Comparison of ENCODE assay signal across 10 cellular contexts in the genomic region with DNA sequence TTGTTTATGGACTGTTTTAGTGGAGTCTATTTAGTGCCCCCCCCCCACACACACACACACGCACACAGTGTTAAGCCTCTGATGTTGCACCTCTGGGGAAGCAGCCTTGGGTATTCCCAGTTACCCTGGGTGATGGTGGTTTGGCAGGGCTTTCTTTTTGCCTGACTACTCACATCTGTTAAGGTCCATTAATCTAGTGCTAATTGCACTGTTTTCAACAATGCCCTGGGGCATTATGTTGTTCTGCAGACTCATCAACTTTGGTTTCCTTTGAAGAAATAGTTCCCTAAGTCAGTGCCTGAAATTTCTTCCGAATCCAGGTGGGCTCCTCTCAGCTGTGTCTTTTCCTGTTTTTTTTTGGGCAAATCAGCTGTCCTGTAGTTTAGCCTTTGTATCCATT. TPM values are rescaled to one million over a fixed set of nuclear protein-coding genes. Genes with fewer than 3 reads are reported as not detected.
DNase-seq lines count a peak whose midpoint lies in the region; ATAC-seq and TF ChIP-seq lines count a peak whose summit lies in the region.
"Had no signal": no experiment of that assay in that cellular context is flagged by ENCODE, and none has a peak within 500 bp of the region (broad histone marks: within the 10 kb centered on the region; RNA-seq: fewer than 3 reads in every experiment).

No MANE protein-coding gene starts in this region.

- no peak overlapping the region for H3K27ac ChIP-seq in RWPE1
- H3K27ac ChIP-seq: 22Rv1 had no signal

- CTCF ChIA-PET in RWPE1 (lab: Yijun Ruan, JAX): no interaction called here
- CTCF ChIA-PET in T-cell (lab: Charles Lee): no interaction called here

- TF ChIP-seq CTCF in RWPE1 (conservative IDR thresholded peaks at IDR 0.05; ENCODE audit: low read depth) (no peak), retinal pigment epithelial cell (conservative IDR thresholded peaks at IDR 0.05; ENCODE audit: low read depth, low read length) (no peak)

- peaks cover 6 to 20% (median 15%) of the 10 kb centered on the region in 3 donors for H3K9me3 Mint-ChIP-seq in T-cell

- H3K4me1 Mint-ChIP-seq in T-cell: peaks cover 21 to 37% (median 24%) of the 10 kb centered on the region in 3 donors

- H3K4me3 ChIP-seq in retinal pigment epithelial cell (ENCODE audit: low read length): no peak overlapping the region

- no peak overlapping the region for H3K27ac Mint-ChIP-seq in T-cell

- H3K27me3 Mint-ChIP-seq in T-cell: no peaks in the 10 kb centered on the region

- DNase-seq in NCI-H146 (lab: John Stamatoyannopoulos, UW) (peak; percentile 54), NCI-H146 treated with DMSO at 0.1 percent for 48 hours (lab: John Stamatoyannopoulos, UW; ENCODE audit: unreplicated experiment) (no peak), RWPE1 (ENCODE audit: low spot score) (peak; percentile 6), retinal pigment epithelial cell (ENCODE audit: low read depth) (peak; percentile 20), C1 segment of cervical spinal cord (lab: John Stamatoyannopoulos, UW) (no peak), T-cell (no peak)
- no peak for DNase-seq in central memory CD4-positive, alpha-beta T cell
- DNase-seq: caudate nucleus had no signal

- H3K4me3 Mint-ChIP-seq in T-cell: no peak overlapping the region

- POLR2A ChIA-PET in RWPE1 (lab: Yijun Ruan, JAX; ENCODE audit: low non-redundant PET) (no interaction called here), T-cell (lab: Charles Lee) (no interaction called here)

- ATAC-seq in HG02884 (IDR thresholded peaks at IDR 0.05; ENCODE audit: unreplicated experiment): peak; percentile 78
- no peak for ATAC-seq in T-cell (replicated peaks in 1 of 4)

- peaks cover 43% of the 10 kb centered on the region for H3K36me3 Mint-ChIP-seq in T-cell

RNA-seq across cellular contexts. Expression of gene SPOPL, which starts 34.7 kb away (rescaled TPM):
- total RNA-seq in T-cell: 10 to 100 TPM; 10.4 to 22.0 (median 11.8) TPM

Comparison
In these comparisons a context has a peak if more than half of its experiments do, and no peak if none do; other contexts are left out.
1. DNase-seq: peak in NCI-H146 (single experiment), RWPE1 (single experiment) and retinal pigment epithelial cell (single experiment); none in NCI-H146 treated with DMSO at 0.1 percent for 48 hours (single experiment), C1 segment of cervical spinal cord (0 of 14), T-cell (0 of 34) and central memory CD4-positive, alpha-beta T cell (single experiment).